In genomic region chr2:126776701-126777619, GRCh38 we compare ENCODE assay signal across 8 cellular contexts.
DNase-seq lines count a peak whose midpoint lies in the region; ATAC-seq and TF ChIP-seq lines count a peak whose summit lies in the region.

No MANE protein-coding gene starts in this region.

- peak overlapping the region; percentile 85 for H3K27ac Mint-ChIP-seq in activated CD8-positive, alpha-beta T cell treated with anti-CD3 and anti-CD28 coated beads, Interleukin-2, amount 10 ng/mL, durations not matched to agents 7 days and 5 days

- CTCF ChIA-PET in activated CD8-positive, alpha-beta T cell treated with anti-CD3 and anti-CD28 coated beads, Interleukin-2, amount 10 ng/mL, durations not matched to agents 7 days and 5 days (lab: Charles Lee) = interaction anchor here (0.5 to 5.3 kb wide), 31 partner anchors 11 to 419 kb away, joined by 3 to 131 read pairs (median 4); no protein-coding TSS in a partner anchor

- no peaks in the 10 kb centered on the region for H3K9me3 Mint-ChIP-seq in activated CD8-positive, alpha-beta T cell treated with anti-CD3 and anti-CD28 coated beads, Interleukin-2, amount 10 ng/mL, durations not matched to agents 7 days and 5 days (ENCODE audit: insufficient read depth)

- H3K36me3 ChIP-seq in lung (ENCODE audit: control insufficient read depth in 2 of 2, insufficient read depth in 2 of 2, low read length in 2 of 2) = no peaks in the 10 kb centered on the region

- no peaks in the 10 kb centered on the region for H3K9me3 ChIP-seq in lung (ENCODE audit: control insufficient read depth in 2 of 2, insufficient read depth in 1 of 2, low read length in 1 of 2)

- peak overlapping the region; percentile 87 for H3K4me3 Mint-ChIP-seq in activated CD8-positive, alpha-beta T cell treated with anti-CD3 and anti-CD28 coated beads, Interleukin-2, amount 10 ng/mL, durations not matched to agents 7 days and 5 days

- POLR2A ChIA-PET in activated CD8-positive, alpha-beta T cell treated with anti-CD3 and anti-CD28 coated beads, Interleukin-2, amount 10 ng/mL, durations not matched to agents 7 days and 5 days (lab: Charles Lee) = interaction anchor here (0.7 to 1.2 kb wide), 6 partner anchors 77 to 249 kb away, joined by 3 to 5 read pairs (median 4); partner anchors contain the start of gene GYPC

- H3K27me3 ChIP-seq in lung (ENCODE audit: control insufficient read depth, insufficient read depth) = no peaks in the 10 kb centered on the region

- DNase-seq in AG20443 (ENCODE audit: low spot score) (peak; percentile 93), NCI-H510A treated with DMSO at 0.1 percent for 48 hours (lab: John Stamatoyannopoulos, UW) (peak; percentile 72), lung (ENCODE audit: low spot score) (peak; percentile 78)
- DNase-seq in activated CD8-positive, alpha-beta T cell treated with anti-CD3 and anti-CD28 coated beads, Interleukin-2, amount 10 ng/mL, durations not matched to agents 7 days and 5 days = peak; percentile 88
- peak; percentile 64 for DNase-seq in effector CD8-positive, alpha-beta T cell (lab: John Stamatoyannopoulos, UW)
- DNase-seq in stimulated activated CD4-positive, alpha-beta T cell treated with anti-CD3 and anti-CD28 coated beads, TNF-alpha, amount 100 ng/mL, for 1 hour (ENCODE audit: low read depth in 3 of 3, low spot score in 1 of 3) = peak; percentile 52 to 75 (median 70)

- H3K36me3 Mint-ChIP-seq in activated CD8-positive, alpha-beta T cell treated with anti-CD3 and anti-CD28 coated beads, Interleukin-2, amount 10 ng/mL, durations not matched to agents 7 days and 5 days (ENCODE audit: low read depth) = no peaks in the 10 kb centered on the region

- H3K27ac ChIP-seq in lung (ENCODE audit: low read depth in 1 of 2, low read length in 1 of 2) = peak overlapping the region; percentile 36 to 59

- H3K4me1 ChIP-seq in lung (ENCODE audit: control insufficient read depth in 2 of 2, insufficient read depth in 2 of 2, low read length in 2 of 2) = no peaks in the 10 kb centered on the region

- peak overlapping the region; percentile 17 for H3K4me3 ChIP-seq in lung

- H3K27me3 Mint-ChIP-seq in activated CD8-positive, alpha-beta T cell treated with anti-CD3 and anti-CD28 coated beads, Interleukin-2, amount 10 ng/mL, durations not matched to agents 7 days and 5 days (ENCODE audit: low read depth) = peaks cover 15% of the 10 kb centered on the region

- peaks cover 12% of the 10 kb centered on the region for H3K4me1 Mint-ChIP-seq in activated CD8-positive, alpha-beta T cell treated with anti-CD3 and anti-CD28 coated beads, Interleukin-2, amount 10 ng/mL, durations not matched to agents 7 days and 5 days (ENCODE audit: low read depth)

- ATAC-seq in GM18868 (IDR thresholded peaks at IDR 0.05; ENCODE audit: unreplicated experiment) = peak; percentile 83
- peak; percentile 78 for ATAC-seq in HG03108 (IDR thresholded peaks at IDR 0.05; ENCODE audit: unreplicated experiment)
- peak; percentile 93 for ATAC-seq in activated CD8-positive, alpha-beta T cell treated with anti-CD3 and anti-CD28 coated beads, Interleukin-2, amount 10 ng/mL, durations not matched to agents 7 days and 5 days
- ATAC-seq in lung (ENCODE audit: insufficient read depth, low FRiP score) = peak; percentile 90

- WGBS in lung, 2 donors = 1% methylated on average over 65 to 66 of the region's 66 CpGs

- peak; percentile 86 for TF ChIP-seq CTCF in lung (IDR thresholded peaks at IDR 0.05; ENCODE audit: control extremely low read depth, extremely low read depth)

Comparison
In these comparisons a context has a peak if more than half of its experiments do, and no peak if none do; other contexts are left out.
1. Peak in every context shown above with its lines: DNase-seq, ATAC-seq, H3K4me3 ChIP-seq and H3K27ac ChIP-seq.